ENCODE assay signal across 8 cellular contexts in genomic region chr19:42284641-42285341, GRCh38. TPM values are rescaled to one million over a fixed set of nuclear protein-coding genes. Genes with fewer than 3 reads are reported as not detected.
DNase-seq lines count a peak whose midpoint lies in the region; ATAC-seq and TF ChIP-seq lines count a peak whose summit lies in the region.

No MANE protein-coding gene starts in this region.

- peaks cover 10% of the 10 kb centered on the region; the same call in 1 of the 2 replicates for H4K20me1 ChIP-seq in OCI-LY7 (ENCODE audit: insufficient read depth, low read length)

- CTCF ChIA-PET in OCI-LY7 (lab: Charles Lee; ENCODE audit: unreplicated experiment): no interaction called here

- H3K27ac ChIP-seq in OCI-LY7 (ENCODE audit: low read depth, low read length, poor library complexity, severe bottlenecking) (peak overlapping the region; percentile 70), colonic mucosa (peak overlapping the region; percentile 36), muscle layer of duodenum (ENCODE audit: low read length) (peak overlapping the region; percentile 14)

- TF ChIP-seq CTCF in OCI-LY7 (conservative IDR thresholded peaks at IDR 0.05; ENCODE audit: low read length) (no peak), colonic mucosa (IDR thresholded peaks at IDR 0.05) (no peak)

- H3K36me3 ChIP-seq in OCI-LY7 (ENCODE audit: insufficient read depth, low read length): peaks cover 32% of the 10 kb centered on the region
- H3K36me3 ChIP-seq in colonic mucosa: peaks cover 6% of the 10 kb centered on the region
- H3K36me3 ChIP-seq in muscle layer of duodenum (ENCODE audit: control insufficient read depth in 1 of 2, insufficient read depth in 2 of 2, low read length in 2 of 2): peaks cover 28 to 41% of the 10 kb centered on the region in 2 donors

- H3K79me2 ChIP-seq in OCI-LY7 (ENCODE audit: insufficient read depth, low read depth, low read length): peaks cover 17% of the 10 kb centered on the region

- H3K27me3 ChIP-seq in colonic mucosa (no peaks in the 10 kb centered on the region), muscle layer of duodenum (ENCODE audit: low read depth, low read length) (no peaks in the 10 kb centered on the region)

- H3K4me1 ChIP-seq in OCI-LY7 (ENCODE audit: insufficient read depth, low read length, poor library complexity, severe bottlenecking) (peaks cover 46% of the 10 kb centered on the region), colonic mucosa (peaks cover 27% of the 10 kb centered on the region), muscle layer of duodenum (ENCODE audit: control insufficient read depth in 1 of 2, insufficient read depth in 2 of 2, low read length in 2 of 2) (peaks cover 31 to 52% of the 10 kb centered on the region in 2 donors)

- H3K9me2 ChIP-seq in OCI-LY7 (ENCODE audit: insufficient read depth, low read length): no peaks in the 10 kb centered on the region

- H3K9ac ChIP-seq in colonic mucosa (ENCODE audit: low read depth in 2 of 2, low read length in 2 of 2): peak overlapping the region; percentile 28 to 87

- H2AFZ ChIP-seq in OCI-LY7 (ENCODE audit: low read length): no peak overlapping the region

- H3K9me3 ChIP-seq in OCI-LY7 (ENCODE audit: low read length): no peaks in the 10 kb centered on the region
- H3K9me3 ChIP-seq in colonic mucosa: no peaks in the 10 kb centered on the region
- H3K9me3 ChIP-seq in muscle layer of duodenum (ENCODE audit: control insufficient read depth in 1 of 2, low read length in 2 of 2): no peaks in the 10 kb centered on the region

- H3K4me3 ChIP-seq in OCI-LY7 (ENCODE audit: low read depth, low read length, poor library complexity, severe bottlenecking) (peak overlapping the region; percentile 89), colonic mucosa (peak overlapping the region; percentile 47), muscle layer of duodenum (ENCODE audit: low read depth in 1 of 2, low read length in 2 of 2) (peak overlapping the region; percentile 65 to 71)

- H3K4me2 ChIP-seq in OCI-LY7 (ENCODE audit: low read length): peak overlapping the region; percentile 93

- ATAC-seq in HG02759 (IDR thresholded peaks at IDR 0.05; ENCODE audit: unreplicated experiment): no peak
- no peak for ATAC-seq in GM21528 (IDR thresholded peaks at IDR 0.05; ENCODE audit: low FRiP score, unreplicated experiment)

- no TSS peak for BruUV-seq in OCI-LY7 (replicated peaks; lab: Mats Ljungman, UMichigan)

- DNase-seq in DMS53 (lab: John Stamatoyannopoulos, UW) (peak; percentile 54), DMS53 treated with DMSO at 0.1 percent for 48 hours (lab: John Stamatoyannopoulos, UW; ENCODE audit: unreplicated experiment) (no peak), OCI-LY7 (ENCODE audit: low spot score) (peak; percentile 51), colonic mucosa (no peak), SKM-1 treated with dmso at 0.1 percent for 144 hours (lab: John Stamatoyannopoulos, UW; ENCODE audit: unreplicated experiment) (no peak)

- intact Hi-C loops in OCI-LY7 (cut with micrococcal nuclease; ENCODE audit: unreplicated experiment) (loop anchor here (1.0 to 10.0 kb wide), 2 partner anchors 155 to 420 kb away; partner anchors contain the start of gene RPS19), colonic mucosa (cut with DNase I) (no loop called here)

- POLR2A ChIA-PET in OCI-LY7 (lab: Charles Lee): no interaction called here

RNA-seq across cellular contexts. Expression of gene CIC, which starts 15.7 kb away (rescaled TPM):
- total RNA-seq in OCI-LY7 (2014; rRNA removed; shearing (Covaris generic)): 20.7 and 26.8 TPM in 2 replicates
- 48.2 and 59.3 TPM in 2 replicates for total RNA-seq in OCI-LY7 (2022)
- total RNA-seq in colonic mucosa: 10 to 100 TPM; 47.8 to 54.6 TPM

RNA-seq across cellular contexts. Expression of gene PRR19, which starts 17.1 kb away (rescaled TPM):
- total RNA-seq in OCI-LY7 (2014; rRNA removed; shearing (Covaris generic)): 1.4 TPM in 1 of 2 replicates, not detected in the other
- total RNA-seq in OCI-LY7 (2022) (0.40 and 0.70 TPM in 2 replicates), colonic mucosa (1 to 10 TPM in 1 of 2 donors, under 1 TPM in 1; 0.32 to 1.0 TPM)

RNA-seq across cellular contexts. Expression of gene PAFAH1B3, which starts 17.6 kb away (rescaled TPM):
- total RNA-seq in OCI-LY7 (2014; rRNA removed; shearing (Covaris generic)): 54.9 and 62.1 TPM in 2 replicates
- 35.9 and 42.3 TPM in 2 replicates for total RNA-seq in OCI-LY7 (2022)
- 10 to 100 TPM; 42.5 to 53.0 TPM for total RNA-seq in colonic mucosa

RNA-seq across cellular contexts. Expression of gene TMEM145, which starts 28.3 kb away (rescaled TPM):
- not detected in 2 replicates for total RNA-seq in OCI-LY7 (2014; rRNA removed; shearing (Covaris generic))
- total RNA-seq in OCI-LY7 (2022) (1.8 TPM in 2 replicates), colonic mucosa (under 1 TPM; 0.24 to 0.94 TPM)

RNA-seq across cellular contexts. Expression of gene ERF, which starts 29.9 kb away (rescaled TPM):
- total RNA-seq in OCI-LY7 (2014; rRNA removed; shearing (Covaris generic)): 22.1 and 26.7 TPM in 2 replicates
- 33.5 and 36.6 TPM in 2 replicates for total RNA-seq in OCI-LY7 (2022)
- 10 to 100 TPM; 46.7 to 57.3 TPM for total RNA-seq in colonic mucosa

Comparison
In these comparisons a context has a peak if more than half of its experiments do, and no peak if none do; other contexts are left out.
1. DNase-seq: peak in DMS53 (single experiment) and OCI-LY7 (single experiment); none in DMS53 treated with DMSO at 0.1 percent for 48 hours (single experiment), colonic mucosa (single experiment) and SKM-1 treated with dmso at 0.1 percent for 144 hours (single experiment).
2. H3K27ac ChIP-seq: peak in every context shown above with its lines; median percentile 70 in OCI-LY7; 36 in colonic mucosa; 14 in muscle layer of duodenum.
3. Peak in every context shown above with its lines, with median percentiles within 50 percentile points of each other: H3K4me3 ChIP-seq.